ENCODE assay signal across 25 cellular contexts in genomic region chr14:88196925-88197324, GRCh38.
DNase-seq lines count a peak whose midpoint lies in the region; ATAC-seq and TF ChIP-seq lines count a peak whose summit lies in the region.
"Had no signal": no experiment of that assay in that cellular context is flagged by ENCODE, and none has a peak within 500 bp of the region (broad histone marks: within the 10 kb centered on the region; RNA-seq: fewer than 3 reads in every experiment).

No MANE protein-coding gene starts in this region.

- no peak overlapping the region for H2BK5ac ChIP-seq in trophoblast cell (ENCODE audit: low read depth, low read length, poor library complexity)

- no peak overlapping the region for H2BK12ac ChIP-seq in trophoblast cell (ENCODE audit: low read length)

- 32 to 43% methylated on average over 1 of the region's 1 CpG for WGBS in GM23248 (ENCODE audit: low coverage in 1 of 2, low lambda C conversion rate in 2 of 2, missing lambda C conversion rate in 2 of 2), 2 experiments
- no CpG with 5 or more reads among the region's 1 CpG for WGBS in trophoblast cell (ENCODE audit: extremely low coverage, insufficient coverage, insufficient read length)

- H3K79me2 ChIP-seq in GM23248 (ENCODE audit: insufficient read depth) (no peaks in the 10 kb centered on the region), trophoblast cell (ENCODE audit: control insufficient read depth, insufficient read depth, low read length, poor library complexity) (no peaks in the 10 kb centered on the region)
- H3K79me2 ChIP-seq: hepatocyte had no signal

- H3K18ac ChIP-seq in trophoblast cell (ENCODE audit: low read length) = no peak overlapping the region

- no peaks in the 10 kb centered on the region for H4K20me1 ChIP-seq in GM23248 (ENCODE audit: insufficient read depth)

- H3K9me2 ChIP-seq in GM23248 (ENCODE audit: insufficient read depth) = no peaks in the 10 kb centered on the region

- H3K14ac ChIP-seq in trophoblast cell (ENCODE audit: low read length) = no peak overlapping the region

- no peaks in the 10 kb centered on the region for H3K9me3 Mint-ChIP-seq in Calu3 (ENCODE audit: low read depth, unreplicated experiment)
- H3K9me3 Mint-ChIP-seq: memory B cell; natural killer cell treated with Interleukin-12 subunit alpha and Interleukin-12 subunit beta and Interleukin-15 and Interleukin-18, amount 100 ng/mL, for 72 hours; stimulated activated naive CD8-positive, alpha-beta T cell treated with anti-CD3 and anti-CD28 coated beads, Interleukin-15, amount 100 ng/mL, for 72 hours; T-helper 1 cell treated with Interleukin-12 subunit alpha and Interleukin-12 subunit beta and Interleukin-4 antibody, amounts not matched to agents 30 μg/mL and 1 μg/mL, for 36 hours had no signal

- H3K27ac Mint-ChIP-seq in Calu3 (ENCODE audit: unreplicated experiment) = no peak overlapping the region
- H3K27ac Mint-ChIP-seq: CD14-positive monocyte; endodermal cell; memory B cell; natural killer cell treated with Interleukin-12 subunit alpha and Interleukin-12 subunit beta and Interleukin-15 and Interleukin-18, amount 100 ng/mL, for 72 hours; stimulated activated naive CD8-positive, alpha-beta T cell treated with anti-CD3 and anti-CD28 coated beads, Interleukin-15, amount 100 ng/mL, for 72 hours; T-helper 1 cell treated with Interleukin-12 subunit alpha and Interleukin-12 subunit beta and Interleukin-4 antibody, amounts not matched to agents 30 μg/mL and 1 μg/mL, for 36 hours had no signal

- CTCF ChIA-PET in Calu3 (lab: Charles Lee) = no interaction called here

- H3K4me1 Mint-ChIP-seq in Calu3 (ENCODE audit: low read depth, unreplicated experiment) = peaks cover 8% of the 10 kb centered on the region
- H3K4me1 Mint-ChIP-seq: CD14-positive monocyte; memory B cell; stimulated activated naive CD8-positive, alpha-beta T cell treated with anti-CD3 and anti-CD28 coated beads, Interleukin-15, amount 100 ng/mL, for 72 hours had no signal

- intact Hi-C loops in Calu3 (cut with micrococcal nuclease; ENCODE audit: unreplicated experiment) = no loop called here

- peaks cover 28% of the 10 kb centered on the region for H3K27me3 Mint-ChIP-seq in Calu3 (ENCODE audit: unreplicated experiment)

- H3K9me3 ChIP-seq in GM23248 (ENCODE audit: low read depth) = no peaks in the 10 kb centered on the region
- no peaks in the 10 kb centered on the region for H3K9me3 ChIP-seq in trophoblast cell (ENCODE audit: insufficient read depth, low read depth, low read length)

- TF ChIP-seq CTCF in Calu3 (IDR thresholded peaks at IDR 0.05; ENCODE audit: unreplicated experiment) = no peak

- H3K23ac ChIP-seq in trophoblast cell (ENCODE audit: low read length) = no peak overlapping the region

- no peaks in the 10 kb centered on the region for H3F3A ChIP-seq in GM23248 (ENCODE audit: insufficient read depth)

- H4K8ac ChIP-seq in trophoblast cell (ENCODE audit: low read depth, low read length) = no peak overlapping the region

- no TSS peak for BruUV-seq in Calu3 (replicated peaks; lab: Mats Ljungman, UMichigan)

- H3K9ac ChIP-seq in GM23248 (no peak overlapping the region), trophoblast cell (ENCODE audit: low read length) (no peak overlapping the region)

- H4K12ac ChIP-seq in trophoblast cell (ENCODE audit: low read depth, low read length) = no peak overlapping the region

- no peak overlapping the region for H3K4me3 ChIP-seq in GM23248
- H3K4me3 ChIP-seq in trophoblast cell (ENCODE audit: low read depth, low read length) = no peak overlapping the region
- H3K4me3 ChIP-seq: hepatocyte had no signal

- ATAC-seq in GM18502 (IDR thresholded peaks at IDR 0.05; ENCODE audit: poor library complexity, unreplicated experiment) (peak; percentile 60), GM19455 (IDR thresholded peaks at IDR 0.05; ENCODE audit: unreplicated experiment) (peak; percentile 86), HG02852 (IDR thresholded peaks at IDR 0.05; ENCODE audit: unreplicated experiment) (peak; percentile 89), HG03442 (IDR thresholded peaks at IDR 0.05; ENCODE audit: unreplicated experiment) (peak; percentile 96)
- ATAC-seq: natural killer cell treated with Interleukin-12 subunit alpha and Interleukin-12 subunit beta and Interleukin-15 and Interleukin-18, amount 100 ng/mL, for 72 hours; stimulated activated naive CD8-positive, alpha-beta T cell treated with anti-CD3 and anti-CD28 coated beads, Interleukin-15, amount 100 ng/mL, for 72 hours had no signal

- no peak overlapping the region for H2BK120ac ChIP-seq in trophoblast cell (ENCODE audit: insufficient read depth, low read length, poor library complexity)

- no peaks in the 10 kb centered on the region for H3K4me1 ChIP-seq in GM23248 (ENCODE audit: insufficient read depth)
- no peaks in the 10 kb centered on the region for H3K4me1 ChIP-seq in trophoblast cell (ENCODE audit: control insufficient read depth in 1 of 2, insufficient read depth in 2 of 2, low read length in 2 of 2)

- H3K27me3 ChIP-seq in GM23248 (replicated peaks; ENCODE audit: insufficient read depth) = peaks cover 43% of the 10 kb centered on the region
- no peaks in the 10 kb centered on the region for H3K27me3 ChIP-seq in trophoblast cell (ENCODE audit: insufficient read depth, low read length)
- H3K27me3 ChIP-seq: hepatocyte had no signal

- no peak overlapping the region for H3K4me2 ChIP-seq in GM23248 (ENCODE audit: unreplicated experiment)
- no peak overlapping the region for H3K4me2 ChIP-seq in trophoblast cell (ENCODE audit: low read length)
- H3K4me2 ChIP-seq: hepatocyte had no signal

- H2AFZ ChIP-seq in GM23248 (no peak overlapping the region), trophoblast cell (ENCODE audit: insufficient read depth, low read length, poor library complexity) (no peak overlapping the region)
- H2AFZ ChIP-seq: hepatocyte had no signal

- in situ Hi-C loops in GM23248 (cut with MboI) = no loop called here

- H3K4ac ChIP-seq in trophoblast cell (ENCODE audit: low read depth, low read length) = no peak overlapping the region

- no peak overlapping the region for H2AK5ac ChIP-seq in trophoblast cell (ENCODE audit: low read length)

- no peak overlapping the region for H4K91ac ChIP-seq in trophoblast cell (ENCODE audit: low read depth, low read length)

- H3K4me3 Mint-ChIP-seq in Calu3 (ENCODE audit: low read depth, unreplicated experiment) = no peak overlapping the region
- H3K4me3 Mint-ChIP-seq: CD14-positive monocyte; endodermal cell; memory B cell; natural killer cell treated with Interleukin-12 subunit alpha and Interleukin-12 subunit beta and Interleukin-15 and Interleukin-18, amount 100 ng/mL, for 72 hours; stimulated activated naive CD8-positive, alpha-beta T cell treated with anti-CD3 and anti-CD28 coated beads, Interleukin-15, amount 100 ng/mL, for 72 hours; T-helper 1 cell treated with Interleukin-12 subunit alpha and Interleukin-12 subunit beta and Interleukin-4 antibody, amounts not matched to agents 30 μg/mL and 1 μg/mL, for 36 hours had no signal

- H3K27ac ChIP-seq in GM23248 (no peak overlapping the region), trophoblast cell (ENCODE audit: low read depth, low read length) (no peak overlapping the region)
- H3K27ac ChIP-seq: hepatocyte had no signal

- DNase-seq in GM23248 (no peak), Calu3 (no peak), dedifferentiated amniotic fluid mesenchymal stem cell (ENCODE audit: extremely low spot score) (no peak), trophoblast cell (no peak)
- DNase-seq: activated CD4-positive, CD25-positive, alpha-beta regulatory T cell; activated gamma-delta T cell treated with Interleukin-2 at 50 U/mL for 16 hours; anterior cingulate cortex; cerebellar nuclear complex; DMS79; endodermal cell; GOT3; NCI-H187; NCI-H524; SHP77; stimulated activated CD4-positive, alpha-beta T cell treated with anti-CD3 and anti-CD28 coated beads, Interleukin-15, amount 100 ng/mL, for 24 hours; stimulated activated naive CD8-positive, alpha-beta T cell treated with anti-CD3 and anti-CD28 coated beads, Interleukin-15, amount 100 ng/mL, for 72 hours had no signal

- no peaks in the 10 kb centered on the region for H3K36me3 ChIP-seq in GM23248 (ENCODE audit: low read depth)
- no peaks in the 10 kb centered on the region for H3K36me3 ChIP-seq in trophoblast cell (ENCODE audit: control insufficient read depth in 1 of 2, insufficient read depth in 2 of 2, low read length in 2 of 2)

- no peaks in the 10 kb centered on the region for H3K79me1 ChIP-seq in trophoblast cell (ENCODE audit: low read length)

- no peaks in the 10 kb centered on the region for H3K36me3 Mint-ChIP-seq in Calu3 (ENCODE audit: insufficient read depth, unreplicated experiment)
- H3K36me3 Mint-ChIP-seq: CD14-positive monocyte; memory B cell; natural killer cell treated with Interleukin-12 subunit alpha and Interleukin-12 subunit beta and Interleukin-15 and Interleukin-18, amount 100 ng/mL, for 72 hours had no signal
